Comparison of ENCODE assay signal across 16 cellular contexts in the genomic region with DNA sequence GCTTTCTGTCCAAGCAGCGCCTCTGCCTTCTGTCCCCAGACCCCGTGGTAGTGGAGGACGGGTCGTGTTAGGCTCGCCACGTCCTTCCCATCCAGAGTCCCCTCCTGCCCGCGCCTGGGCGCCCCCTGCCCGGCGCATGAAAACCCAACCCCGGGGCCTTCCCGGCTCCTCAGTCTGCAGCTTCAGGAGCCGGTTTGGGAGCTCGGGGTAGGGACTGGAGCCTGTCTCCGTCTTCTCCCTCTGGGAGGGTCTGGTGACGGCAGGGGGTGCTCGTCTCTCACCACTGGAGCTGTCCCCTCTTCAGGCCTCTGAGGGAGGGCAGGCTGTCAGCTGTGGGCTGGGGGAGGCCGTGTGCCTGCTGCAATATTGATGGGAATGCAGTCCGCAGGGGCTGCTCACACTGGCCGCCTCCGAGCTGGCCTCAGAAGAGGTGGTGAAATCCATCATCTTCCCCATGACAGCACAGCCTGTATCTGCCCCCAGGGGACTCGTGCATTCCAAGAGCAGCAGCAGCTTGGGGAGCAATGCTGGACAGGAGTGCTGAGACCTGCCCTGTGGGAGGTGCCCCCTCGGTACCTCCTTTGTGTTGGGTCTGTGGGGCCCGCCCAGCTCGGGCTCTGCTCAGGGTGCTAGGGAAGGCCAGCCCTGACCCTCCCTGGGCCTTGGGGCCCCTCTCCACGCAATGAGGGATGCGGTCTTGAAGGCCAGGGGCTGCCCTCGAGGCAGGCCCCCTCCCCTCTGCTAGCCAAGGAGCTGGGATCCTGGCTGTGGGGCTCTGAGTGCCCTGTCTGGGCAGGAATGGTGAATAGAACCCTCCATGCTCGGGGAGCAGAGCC. TPM values are rescaled to one million over a fixed set of nuclear protein-coding genes. Genes with fewer than 3 reads are reported as not detected.
DNase-seq lines count a peak whose midpoint lies in the region; ATAC-seq and TF ChIP-seq lines count a peak whose summit lies in the region.
"Had no signal": no experiment of that assay in that cellular context is flagged by ENCODE, and none has a peak within 500 bp of the region (broad histone marks: within the 10 kb centered on the region; RNA-seq: fewer than 3 reads in every experiment).

No MANE protein-coding gene starts in this region.

- CTCF ChIA-PET in GM10248 (lab: Yijun Ruan, JAX) = interaction anchor here (1.3 to 1.5 kb wide), 2 partner anchors 17 to 23 kb away, joined by 3 to 4 read pairs; no protein-coding TSS in a partner anchor

- H3K9me3 Mint-ChIP-seq in GM23338 = 0 out of 3 replicates have a peak, but pooled peaks cover 4% of the 10 kb centered on the region

- WGBS in heart left ventricle, 4 donors = 28 to 47% (median 37%) methylated on average over 20 to 30 of the region's 30 CpGs
- WGBS in adrenal gland, 4 donors = 51 to 55% (median 54%) methylated on average over 14 to 30 of the region's 30 CpGs

- intact Hi-C loops in heart left ventricle (cut with DNase I) = no loop called here
- intact Hi-C loops in posterior vena cava (cut with DNase I) = loop anchor here in 1 of 2 donors (10.0 kb wide), 1 partner anchor 134 kb away; no protein-coding TSS in a partner anchor
- intact Hi-C loops in adrenal gland (cut with DNase I) = no loop called here

- H3K27ac Mint-ChIP-seq in GM23338 = no peak overlapping the region
- H3K27ac Mint-ChIP-seq: activated CD8-positive, alpha-beta T cell treated with anti-CD3 and anti-CD28 coated beads, Interleukin-2, amount 10 ng/mL, durations not matched to agents 7 days and 5 days had no signal

- H3K4me3 Mint-ChIP-seq in GM23338 = no peak overlapping the region
- H3K4me3 Mint-ChIP-seq: activated CD8-positive, alpha-beta T cell treated with anti-CD3 and anti-CD28 coated beads, Interleukin-2, amount 10 ng/mL, durations not matched to agents 7 days and 5 days had no signal

- H2AFZ ChIP-seq in GM23338 = peak overlapping the region; percentile 66; the same call in 1 of the 2 replicates

- H3K27me3 Mint-ChIP-seq in GM23338 (ENCODE audit: insufficient read depth, low read depth, poor library complexity) = peaks cover 11% of the 10 kb centered on the region

- H3K9me3 ChIP-seq in heart left ventricle = no peaks in the 10 kb centered on the region
- no peaks in the 10 kb centered on the region for H3K9me3 ChIP-seq in adrenal gland (replicated peaks in 1 of 3)
- H3K9me3 ChIP-seq: esophagus squamous epithelium, testis had no signal

- no peaks in the 10 kb centered on the region for H4K20me1 ChIP-seq in GM23338 (replicated peaks; ENCODE audit: insufficient read depth)

- no peaks in the 10 kb centered on the region for H3F3A ChIP-seq in GM23338 (replicated peaks; ENCODE audit: low read depth)

- H3K4me1 Mint-ChIP-seq in GM23338 = no peaks in the 10 kb centered on the region

- DNase-seq in GM23338 (ENCODE audit: low spot score) (peak; percentile 71), OCI-M1 (lab: John Stamatoyannopoulos, UW) (peak; percentile 40), heart left ventricle (peak in 2 of 5 donors; percentile 38 to 51), posterior vena cava (ENCODE audit: low spot score) (peak; percentile 74), adrenal gland (no peak), SKM-1 treated with dmso at 0.1 percent for 144 hours (lab: John Stamatoyannopoulos, UW; ENCODE audit: unreplicated experiment) (no peak), GM10248 (ENCODE audit: extremely low spot score) (no peak)
- DNase-seq: activated CD8-positive, alpha-beta T cell treated with anti-CD3 and anti-CD28 coated beads, Interleukin-2, amount 10 ng/mL, durations not matched to agents 7 days and 5 days; COR-L47; esophagus squamous epithelium; HCEC 1CT; KBM-7; NCI-H2081; T-helper 9 cell; testis had no signal

- ATAC-seq in GM23338 = peak; percentile 88
- ATAC-seq in heart left ventricle = peak in 3 of 4 donors; percentile 39 to 62 (median 51)
- ATAC-seq: activated CD8-positive, alpha-beta T cell treated with anti-CD3 and anti-CD28 coated beads, Interleukin-2, amount 10 ng/mL, durations not matched to agents 7 days and 5 days had no signal

- 0 out of 2 replicates have a peak overlapping the region, but pooled peaks have one; percentile 14 for H3K4me2 ChIP-seq in GM23338

- no peaks in the 10 kb centered on the region for H3K36me3 Mint-ChIP-seq in GM23338 (ENCODE audit: low read depth)

- no peaks in the 10 kb centered on the region for H3K27me3 ChIP-seq in GM23338 (ENCODE audit: insufficient read depth)
- H3K27me3 ChIP-seq in heart left ventricle = peaks cover 0 to 20% (median 0%) of the 10 kb centered on the region in 9 donors
- H3K27me3 ChIP-seq in adrenal gland = peaks cover 13% of the 10 kb centered on the region
- H3K27me3 ChIP-seq: testis had no signal

- no peak for TF ChIP-seq POLR2A in heart left ventricle (IDR thresholded peaks at IDR 0.05)
- TF ChIP-seq POLR2A in adrenal gland (IDR thresholded peaks at IDR 0.05) = no peak

- H3K27ac ChIP-seq in GM23338 (ENCODE audit: low read depth) = no peak overlapping the region
- H3K27ac ChIP-seq in heart left ventricle = no peak overlapping the region
- H3K27ac ChIP-seq in adrenal gland = no peak overlapping the region
- H3K27ac ChIP-seq: esophagus squamous epithelium, skin epidermis, testis had no signal

- no peak overlapping the region for H3K4me3 ChIP-seq in GM23338
- H3K4me3 ChIP-seq in heart left ventricle = no peak overlapping the region
- H3K4me3 ChIP-seq in adrenal gland = no peak overlapping the region
- H3K4me3 ChIP-seq: esophagus squamous epithelium, skin epidermis, testis had no signal

- POLR2A ChIA-PET in GM10248 (lab: Yijun Ruan, JAX) = no interaction called here

- H3K4me1 ChIP-seq in GM23338 (ENCODE audit: insufficient read depth) = no peaks in the 10 kb centered on the region
- peaks cover 0 to 9% (median 0%) of the 10 kb centered on the region in 12 donors for H3K4me1 ChIP-seq in heart left ventricle
- H3K4me1 ChIP-seq in adrenal gland (replicated peaks in 1 of 2) = no peaks in the 10 kb centered on the region
- H3K4me1 ChIP-seq: testis had no signal

- no peaks in the 10 kb centered on the region for H3K9me2 ChIP-seq in GM23338 (ENCODE audit: insufficient read depth)

- H3K79me2 ChIP-seq in GM23338 (replicated peaks; ENCODE audit: insufficient read depth) = no peaks in the 10 kb centered on the region

- no peaks in the 10 kb centered on the region for H3K36me3 ChIP-seq in GM23338 (ENCODE audit: insufficient read depth)
- H3K36me3 ChIP-seq in heart left ventricle = no peaks in the 10 kb centered on the region
- no peaks in the 10 kb centered on the region for H3K36me3 ChIP-seq in adrenal gland (replicated peaks in 1 of 2)
- H3K36me3 ChIP-seq: esophagus squamous epithelium had no signal

- peak in 1 of 2 experiments; percentile 52; a peak in 3 of 4 replicates for TF ChIP-seq CTCF in GM23338 (conservative IDR thresholded peaks at IDR 0.05; ENCODE audit: low read depth in 2 of 2)
- TF ChIP-seq CTCF in heart left ventricle (IDR thresholded peaks at IDR 0.05) = peak in 8 of 12 donors; percentile 4 to 32 (median 15)
- TF ChIP-seq CTCF in adrenal gland (IDR thresholded peaks at IDR 0.05) = no peak
- TF ChIP-seq CTCF in GM10248 (IDR thresholded peaks at IDR 0.05; ENCODE audit: control extremely low read depth, extremely low read depth, low read depth, missing control alignments) = no peak

TF ChIP-seq in GM23338, 12 proteins besides CTCF, POLR2A, EP300 and RAD21:
- TF ChIP-seq CREB1 (CRISPR knock-in tag; IDR thresholded peaks at IDR 0.05; ENCODE audit: low read depth) = no peak

RNA-seq across cellular contexts. Expression of gene KLHL30, which starts 17.8 kb away (rescaled TPM):
- total RNA-seq in GM23338 (2014; rRNA removed; shearing (Covaris generic)) = 0.07 TPM in 1 of 2 replicates, not detected in the other
- not detected in 2 replicates for polyA plus RNA-seq in GM23338 (2016; fragmentation: Nextera tagmentation; extraction: Ambion mirVana)
- 10 to 100 TPM; 19.8 to 43.7 (median 23.2) TPM for total RNA-seq in heart left ventricle
- 10 to 100 TPM in 1 of 2 donors, 1 to 10 TPM in 1; 5.1 to 10.7 TPM for polyA plus RNA-seq in heart left ventricle
- total RNA-seq in posterior vena cava = 10 to 100 TPM in 1 of 2 donors, 1 to 10 TPM in 1; 9.6 to 10.7 TPM
- 1 to 10 TPM in 1 of 8 donors, under 1 TPM in 4, not detected in 3; 0.10 to 4.3 (median 0.19) TPM for total RNA-seq in adrenal gland
- polyA plus RNA-seq in adrenal gland = under 1 TPM in 2 of 3 donors, not detected in 1; 0.13 to 0.24 TPM
- total RNA-seq: activated CD8-positive, alpha-beta T cell treated with anti-CD3 and anti-CD28 coated beads, Interleukin-2, amount 10 ng/mL, durations not matched to agents 7 days and 5 days had no signal

RNA-seq across cellular contexts. Expression of gene ESPNL, which starts 20.5 kb away (rescaled TPM):
- total RNA-seq in GM23338 (2014; rRNA removed; shearing (Covaris generic)) = 3.1 and 4.3 TPM in 2 replicates
- 0.44 and 0.71 TPM in 2 replicates for polyA plus RNA-seq in GM23338 (2016; fragmentation: Nextera tagmentation; extraction: Ambion mirVana)
- 1 to 10 TPM in 1 of 9 donors, under 1 TPM in 7, not detected in 1; 0.05 to 1.2 (median 0.23) TPM for total RNA-seq in heart left ventricle
- under 1 TPM in 1 of 2 donors, not detected in 1; 0.27 TPM for polyA plus RNA-seq in heart left ventricle
- 1 to 10 TPM in 1 of 2 donors, under 1 TPM in 1; 0.24 to 3.0 TPM for total RNA-seq in posterior vena cava
- 1 to 10 TPM in 2 of 8 donors, under 1 TPM in 2, not detected in 4; 0.69 to 3.6 (median 1.0) TPM for total RNA-seq in adrenal gland
- polyA plus RNA-seq in adrenal gland = 1 to 10 TPM in 1 of 3 donors, under 1 TPM in 1, not detected in 1; 0.03 to 1.2 TPM

RNA-seq across cellular contexts. Expression of gene ERFE, which starts 38.1 kb away (rescaled TPM):
- 2.5 and 3.3 TPM in 2 replicates for total RNA-seq in GM23338 (2014; rRNA removed; shearing (Covaris generic))
- polyA plus RNA-seq in GM23338 (2016; fragmentation: Nextera tagmentation; extraction: Ambion mirVana) = 0.61 and 1.0 TPM in 2 replicates
- 1 to 10 TPM in 1 of 9 donors, under 1 TPM in 5, not detected in 3; 0.23 to 1.8 (median 0.65) TPM for total RNA-seq in heart left ventricle
- under 1 TPM; 0.08 to 0.36 TPM for polyA plus RNA-seq in heart left ventricle
- total RNA-seq in posterior vena cava = 1 to 10 TPM in 1 of 2 donors, under 1 TPM in 1; 0.79 to 2.3 TPM
- under 1 TPM in 1 of 8 donors, not detected in 7; 0.36 TPM for total RNA-seq in adrenal gland
- polyA plus RNA-seq in adrenal gland = under 1 TPM in 1 of 3 donors, not detected in 2; 0.10 TPM

RNA-seq across cellular contexts. Expression of gene SCLY, which starts 59.9 kb away (rescaled TPM):
- 68.9 and 80.3 TPM in 2 replicates for total RNA-seq in GM23338 (2014; rRNA removed; shearing (Covaris generic))
- polyA plus RNA-seq in GM23338 (2016; fragmentation: Nextera tagmentation; extraction: Ambion mirVana) = 57.2 and 61.1 TPM in 2 replicates
- total RNA-seq in heart left ventricle = 10 to 100 TPM in 6 of 9 donors, 1 to 10 TPM in 3; 8.1 to 14.3 (median 10.6) TPM
- 10 to 100 TPM in 1 of 2 donors, 1 to 10 TPM in 1; 6.9 to 21.2 TPM for polyA plus RNA-seq in heart left ventricle
- 10 to 100 TPM in 1 of 2 donors, 1 to 10 TPM in 1; 8.6 to 11.5 TPM for total RNA-seq in posterior vena cava
- 10 to 100 TPM in 3 of 8 donors, 1 to 10 TPM in 5; 2.4 to 11.0 (median 7.9) TPM for total RNA-seq in adrenal gland
- 1 to 10 TPM; 5.8 to 9.8 (median 8.6) TPM for polyA plus RNA-seq in adrenal gland

Comparison
In these comparisons a context has a peak if more than half of its experiments do, and no peak if none do; other contexts are left out.
1. DNase-seq: peak in GM23338 (single experiment), OCI-M1 (single experiment) and posterior vena cava (single experiment); none in adrenal gland (0 of 7), SKM-1 treated with dmso at 0.1 percent for 144 hours (single experiment) and GM10248 (single experiment).
2. CTCF ChIP-seq: peak in heart left ventricle (8 of 12); none in adrenal gland (0 of 6) and GM10248 (single experiment).